In the genomic region with DNA sequence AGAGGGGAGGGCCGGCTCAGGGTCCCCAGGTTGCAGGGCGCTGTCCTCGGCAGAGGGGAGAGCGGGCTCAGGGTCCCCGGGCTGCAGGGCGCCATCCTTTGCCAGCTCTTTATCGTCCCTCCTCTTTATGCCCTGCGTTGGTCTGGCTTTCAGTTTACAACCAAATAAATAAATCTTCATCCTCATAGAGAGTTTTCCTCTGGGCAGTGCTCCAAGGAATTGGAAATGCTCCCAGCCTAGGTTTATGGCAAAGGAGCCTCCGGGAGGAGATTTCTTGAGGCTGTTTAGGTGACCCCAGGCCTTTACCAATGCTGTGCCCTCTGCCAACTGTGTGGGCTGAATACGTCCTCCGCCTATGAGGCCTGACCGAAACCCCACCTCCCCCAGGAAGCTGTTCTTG, we compare ENCODE assay signal across 22 cellular contexts.
DNase-seq lines count a peak whose midpoint lies in the region; ATAC-seq and TF ChIP-seq lines count a peak whose summit lies in the region.
"Had no signal": no experiment of that assay in that cellular context is flagged by ENCODE, and none has a peak within 500 bp of the region (broad histone marks: within the 10 kb centered on the region; RNA-seq: fewer than 3 reads in every experiment).

No MANE protein-coding gene starts in this region.

- peak overlapping the region; percentile 33 to 55 for H3K4me3 ChIP-seq in ascending aorta
- H3K4me3 ChIP-seq: left ventricle myocardium inferior, psoas muscle had no signal

- peaks cover 3 to 5% of the 10 kb centered on the region in 2 donors for H3K4me1 ChIP-seq in ascending aorta
- H3K4me1 ChIP-seq: foreskin keratinocyte, left ventricle myocardium inferior, psoas muscle had no signal

- intact Hi-C loops in ascending aorta (cut with DNase I) (no loop called here), sciatic nerve (cut with DNase I) (no loop called here), posterior vena cava (cut with DNase I) (no loop called here)

- no peaks in the 10 kb centered on the region for H3K9me3 ChIP-seq in ascending aorta
- H3K9me3 ChIP-seq: left ventricle myocardium inferior, psoas muscle had no signal

- no peaks in the 10 kb centered on the region for H3K36me3 ChIP-seq in ascending aorta
- H3K36me3 ChIP-seq: left ventricle myocardium inferior had no signal

- H3K27ac ChIP-seq in ascending aorta = no peak overlapping the region
- H3K27ac ChIP-seq: foreskin keratinocyte, left ventricle myocardium inferior, psoas muscle had no signal

- ATAC-seq in sciatic nerve (peak; percentile 14), HG03039 (IDR thresholded peaks at IDR 0.05; ENCODE audit: unreplicated experiment) (no peak)
- ATAC-seq: activated CD8-positive, alpha-beta T cell treated with anti-CD3 and anti-CD28 coated beads for 36 hours; activated T-cell treated with anti-CD3 and anti-CD28 coated beads, Interleukin-2, amount 50 U/mL, for 72 hours; effector memory CD8-positive, alpha-beta T cell; foreskin keratinocyte; psoas muscle; Right ventricle myocardium inferior; T-cell had no signal

- peak; percentile 49 for DNase-seq in AG08396 (ENCODE audit: low spot score)
- no peak for DNase-seq in ascending aorta (ENCODE audit: low spot score in 2 of 2)
- DNase-seq in hepatic stellate cell (ENCODE audit: low spot score) = peak; percentile 47
- DNase-seq in sciatic nerve (ENCODE audit: low spot score) = no peak
- no peak for DNase-seq in NCI-H1436 treated with DMSO at 0.1 percent for 48 hours (lab: John Stamatoyannopoulos, UW)
- DNase-seq in DMS 273 treated with DMSO at 0.1 percent for 48 hours (lab: John Stamatoyannopoulos, UW) = no peak
- DNase-seq in posterior vena cava (ENCODE audit: low spot score) = no peak
- DNase-seq: activated CD8-positive, alpha-beta T cell treated with anti-CD3 and anti-CD28 coated beads for 36 hours; activated naive CD8-positive, alpha-beta T cell treated with anti-CD3 and anti-CD28 coated beads, Interleukin-2, amount 10 ng/mL, durations not matched to agents 7 days and 5 days; activated T-cell treated with anti-CD3 and anti-CD28 coated beads, Interleukin-2, amount 50 U/mL, for 72 hours; effector memory CD8-positive, alpha-beta T cell; EL; foreskin keratinocyte; HCEC 1CT; left ventricle myocardium inferior; MM.1S; NCI-H187 treated with DMSO at 0.1 percent for 48 hours; stimulated activated CD4-positive, alpha-beta T cell treated with anti-CD3 and anti-CD28 coated beads, Interleukin-12 subunit alpha, Interleukin-12 subunit beta, amount 100 ng/mL, for 4 hours; T-cell had no signal

- no peak for TF ChIP-seq CTCF in ascending aorta (IDR thresholded peaks at IDR 0.05)

- no peaks in the 10 kb centered on the region for H3K27me3 ChIP-seq in ascending aorta

Comparison
In these comparisons a context has a peak if more than half of its experiments do, and no peak if none do; other contexts are left out.
1. DNase-seq: peak in AG08396 (single experiment) and hepatic stellate cell (single experiment); none in ascending aorta (0 of 2), sciatic nerve (single experiment), NCI-H1436 treated with DMSO at 0.1 percent for 48 hours (single experiment), DMS 273 treated with DMSO at 0.1 percent for 48 hours (single experiment) and posterior vena cava (single experiment).